Comparison of ENCODE assay signal across 14 cellular contexts in genomic region chr22:45376703-45377102, GRCh38. TPM values are rescaled to one million over a fixed set of nuclear protein-coding genes. Genes with fewer than 3 reads are reported as not detected.
DNase-seq lines count a peak whose midpoint lies in the region; ATAC-seq, FAIRE-seq and TF ChIP-seq lines count a peak whose summit lies in the region.
"Had no signal": no experiment of that assay in that cellular context is flagged by ENCODE, and none has a peak within 500 bp of the region (broad histone marks: within the 10 kb centered on the region; RNA-seq: fewer than 3 reads in every experiment).

No MANE protein-coding gene starts in this region.

- no peak for TF ChIP-seq POLR2A in thyroid gland (IDR thresholded peaks at IDR 0.05)

- no peak overlapping the region for H3K9ac ChIP-seq in adipocyte (ENCODE audit: low read length)

- H3K4me3 ChIP-seq in adipocyte (ENCODE audit: low read length), result no peak overlapping the region
- H3K4me3 ChIP-seq in thyroid gland (replicated peaks in 1 of 3), result no peak overlapping the region
- H3K4me3 ChIP-seq: K562, right lobe of liver had no signal

- H3K36me3 ChIP-seq in adipocyte (ENCODE audit: control insufficient read depth, insufficient read depth, low read length, severe bottlenecking) (no peaks in the 10 kb centered on the region), thyroid gland (no peaks in the 10 kb centered on the region)
- H3K36me3 ChIP-seq: right lobe of liver had no signal

- ATAC-seq in left cardiac atrium (peak in 1 of 2 donors; percentile 57), GM18909 (IDR thresholded peaks at IDR 0.05; ENCODE audit: poor library complexity, unreplicated experiment) (no peak), HG03159 (IDR thresholded peaks at IDR 0.05; ENCODE audit: unreplicated experiment) (no peak)
- ATAC-seq: K562 had no signal

- H3K27me3 ChIP-seq in adipocyte (replicated peaks; ENCODE audit: control insufficient read depth, insufficient read depth, low read length) (no peaks in the 10 kb centered on the region), thyroid gland (no peaks in the 10 kb centered on the region)
- H3K27me3 ChIP-seq: right lobe of liver had no signal

- H3K4me1 ChIP-seq in adipocyte (ENCODE audit: control insufficient read depth, insufficient read depth, low read length) (no peaks in the 10 kb centered on the region), thyroid gland (no peaks in the 10 kb centered on the region)
- H3K4me1 ChIP-seq: right lobe of liver had no signal

- no peak for DNase-seq in GM19239 (ENCODE audit: insufficient read length, low spot score)
- peak; percentile 5 for DNase-seq in adipocyte (ENCODE audit: low read depth)
- peak; percentile 43 for DNase-seq in left cardiac atrium
- DNase-seq in thyroid gland, result peak; percentile 10
- DNase-seq in DMS153 (lab: John Stamatoyannopoulos, UW), result no peak
- DNase-seq: activated CD4-positive, CD25-positive, alpha-beta regulatory T cell treated with anti-CD3 and anti-CD28 coated beads, Interleukin-2, amount 50 U/mL, for 72 hours; C1 segment of cervical spinal cord; kidney; NCI-H2171; right lobe of liver had no signal

- intact Hi-C loops in left cardiac atrium (cut with DNase I) (no loop called here), thyroid gland (cut with DNase I) (no loop called here)

- TF ChIP-seq CTCF in thyroid gland (IDR thresholded peaks at IDR 0.05), result no peak

- FAIRE-seq in GM19239 (lab: Jason Lieb, UNC), result peak; percentile 77
- FAIRE-seq: K562, kidney had no signal

- 69 to 76% methylated on average over 1 of the region's 1 CpG for WGBS in thyroid gland, 2 donors

- no peaks in the 10 kb centered on the region for H3K9me3 ChIP-seq in adipocyte (ENCODE audit: control insufficient read depth, low read length)
- no peaks in the 10 kb centered on the region for H3K9me3 ChIP-seq in thyroid gland
- H3K9me3 ChIP-seq: right lobe of liver had no signal

- no peak overlapping the region for H3K27ac ChIP-seq in thyroid gland
- H3K27ac ChIP-seq: right lobe of liver had no signal

RNA-seq across cellular contexts. Expression of gene SMC1B, which starts 36.7 kb away (rescaled TPM):
- total RNA-seq in left cardiac atrium (not detected), thyroid gland (under 1 TPM in 1 of 4 donors, not detected in 3; 0.13 TPM)
- total RNA-seq: K562, kidney, right lobe of liver, temporal lobe had no signal

RNA-seq across cellular contexts. Expression of gene RIBC2, which starts 36.8 kb away (rescaled TPM):
- total RNA-seq in left cardiac atrium, result under 1 TPM; 0.39 to 0.47 TPM
- total RNA-seq in thyroid gland, result 1 to 10 TPM in 1 of 4 donors, under 1 TPM in 1, not detected in 2; 0.45 to 4.2 TPM
- total RNA-seq: K562 had no signal

Comparison
In these comparisons a context has a peak if more than half of its experiments do, and no peak if none do; other contexts are left out.
1. DNase-seq: peak in adipocyte (single experiment), left cardiac atrium (single experiment) and thyroid gland (2 of 2); none in GM19239 (single experiment) and DMS153 (single experiment).